ENCODE assay signal across 9 cellular contexts in genomic region chr6:31538805-31539400, GRCh38. TPM values are rescaled to one million over a fixed set of nuclear protein-coding genes. Genes with fewer than 3 reads are reported as not detected.
DNase-seq lines count a peak whose midpoint lies in the region; ATAC-seq lines count a peak whose summit lies in the region.
"Had no signal": no experiment of that assay in that cellular context is flagged by ENCODE, and none has a peak within 500 bp of the region (broad histone marks: within the 10 kb centered on the region; RNA-seq: fewer than 3 reads in every experiment).

No MANE protein-coding gene starts in this region.

- H3K4me3 ChIP-seq in skeletal muscle satellite cell (ENCODE audit: low read length) = peak overlapping the region; percentile 87

- peaks cover 26% of the 10 kb centered on the region for H3K4me1 ChIP-seq in skeletal muscle satellite cell (ENCODE audit: control insufficient read depth, insufficient read depth, low read length)

- H3K9me3 ChIP-seq in skeletal muscle satellite cell (replicated peaks; ENCODE audit: low read length) = no peaks in the 10 kb centered on the region

- peaks cover 71% of the 10 kb centered on the region for H3K36me3 ChIP-seq in skeletal muscle satellite cell (ENCODE audit: insufficient read depth, low read length)

- H3K4me1 Mint-ChIP-seq in T-helper 2 cell treated with Interferon-gamma antibody and Interleukin-4, amounts not matched to agents 5 μg/mL and 100 μg/mL, for 36 hours (ENCODE audit: low read depth) = peaks cover 43% of the 10 kb centered on the region
- peaks cover 56% of the 10 kb centered on the region for H3K4me1 Mint-ChIP-seq in activated T-cell treated with anti-CD3 and anti-CD28 coated beads, Interleukin-2, amount 50 U/mL, for 72 hours (ENCODE audit: low read depth)

- no peak for ATAC-seq in activated T-cell treated with anti-CD3 and anti-CD28 coated beads, Interleukin-2, amount 50 U/mL, for 72 hours (replicated peaks in 1 of 2)
- ATAC-seq in HG02870 (IDR thresholded peaks at IDR 0.05; ENCODE audit: unreplicated experiment) = no peak

- peaks cover 67% of the 10 kb centered on the region for H3K36me3 Mint-ChIP-seq in T-helper 2 cell treated with Interferon-gamma antibody and Interleukin-4, amounts not matched to agents 5 μg/mL and 100 μg/mL, for 36 hours (ENCODE audit: low read depth)
- peaks cover 41 to 70% of the 10 kb centered on the region in 2 donors for H3K36me3 Mint-ChIP-seq in activated T-cell treated with anti-CD3 and anti-CD28 coated beads, Interleukin-2, amount 50 U/mL, for 72 hours (ENCODE audit: insufficient read depth in 2 of 2)

- no peaks in the 10 kb centered on the region for H3K27me3 Mint-ChIP-seq in T-helper 2 cell treated with Interferon-gamma antibody and Interleukin-4, amounts not matched to agents 5 μg/mL and 100 μg/mL, for 36 hours (ENCODE audit: low read depth)
- no peaks in the 10 kb centered on the region for H3K27me3 Mint-ChIP-seq in activated T-cell treated with anti-CD3 and anti-CD28 coated beads, Interleukin-2, amount 50 U/mL, for 72 hours (ENCODE audit: low read depth)

- H3K4me2 ChIP-seq in skeletal muscle satellite cell (ENCODE audit: low read length) = peak overlapping the region; percentile 92

- DNase-seq in T-helper 2 cell treated with Interferon-gamma antibody and Interleukin-4, amounts not matched to agents 5 μg/mL and 100 μg/mL, for 36 hours (ENCODE audit: low spot score) = no peak
- DNase-seq in T-helper 2 cell (no peak), head of caudate nucleus (peak in 30 of 42 donors; percentile 23 to 78 (median 56)), NCI-H446 (lab: John Stamatoyannopoulos, UW) (no peak), NCI-H2029 (lab: John Stamatoyannopoulos, UW) (no peak)
- no peak for DNase-seq in activated T-cell treated with anti-CD3 and anti-CD28 coated beads, Interleukin-2, amount 50 U/mL, for 72 hours
- DNase-seq: NCI-H2081 had no signal

- H3K4me3 Mint-ChIP-seq in T-helper 2 cell treated with Interferon-gamma antibody and Interleukin-4, amounts not matched to agents 5 μg/mL and 100 μg/mL, for 36 hours = peak overlapping the region; percentile 95
- H3K4me3 Mint-ChIP-seq in activated T-cell treated with anti-CD3 and anti-CD28 coated beads, Interleukin-2, amount 50 U/mL, for 72 hours = peak overlapping the region; percentile 83 to 99

- H3K9ac ChIP-seq in skeletal muscle satellite cell (ENCODE audit: low read depth, low read length) = peak overlapping the region; percentile 99

- H3K9me3 Mint-ChIP-seq in T-helper 2 cell treated with Interferon-gamma antibody and Interleukin-4, amounts not matched to agents 5 μg/mL and 100 μg/mL, for 36 hours = no peaks in the 10 kb centered on the region
- no peaks in the 10 kb centered on the region for H3K9me3 Mint-ChIP-seq in activated T-cell treated with anti-CD3 and anti-CD28 coated beads, Interleukin-2, amount 50 U/mL, for 72 hours

- intact Hi-C loops in head of caudate nucleus (cut with DNase I) = no loop called here

- peak overlapping the region; percentile 6 for H3K27ac Mint-ChIP-seq in T-helper 2 cell treated with Interferon-gamma antibody and Interleukin-4, amounts not matched to agents 5 μg/mL and 100 μg/mL, for 36 hours
- peak overlapping the region; percentile 96 for H3K27ac Mint-ChIP-seq in activated T-cell treated with anti-CD3 and anti-CD28 coated beads, Interleukin-2, amount 50 U/mL, for 72 hours

- H3K27me3 ChIP-seq in skeletal muscle satellite cell (ENCODE audit: control insufficient read depth, insufficient read depth, low read length) = no peaks in the 10 kb centered on the region

RNA-seq across cellular contexts. Expression of gene DDX39B, which starts 2.9 kb away (rescaled TPM):
- 100 to 1,000 TPM; 567 to 644 TPM for total RNA-seq in activated T-cell treated with anti-CD3 and anti-CD28 coated beads, Interleukin-2, amount 50 U/mL, for 72 hours
- total RNA-seq in skeletal muscle satellite cell (2012; rRNA removed) = 421 and 461 TPM in 2 replicates

RNA-seq across cellular contexts. Expression of gene ATP6V1G2, which starts 7.5 kb away (rescaled TPM):
- 1 to 10 TPM; 4.1 to 5.6 TPM for total RNA-seq in activated T-cell treated with anti-CD3 and anti-CD28 coated beads, Interleukin-2, amount 50 U/mL, for 72 hours
- 0.76 and 1.5 TPM in 2 replicates for total RNA-seq in skeletal muscle satellite cell (2012; rRNA removed)

RNA-seq across cellular contexts. Expression of gene NFKBIL1, which starts 8.5 kb away (rescaled TPM):
- 10 to 100 TPM; 28.0 to 36.6 TPM for total RNA-seq in activated T-cell treated with anti-CD3 and anti-CD28 coated beads, Interleukin-2, amount 50 U/mL, for 72 hours
- total RNA-seq in skeletal muscle satellite cell (2012; rRNA removed) = 20.3 and 24.5 TPM in 2 replicates

RNA-seq across cellular contexts. Expression of gene MCCD1, which starts 10.1 kb away (rescaled TPM):
- not detected for total RNA-seq in activated T-cell treated with anti-CD3 and anti-CD28 coated beads, Interleukin-2, amount 50 U/mL, for 72 hours
- total RNA-seq in skeletal muscle satellite cell (2012; rRNA removed) = not detected in 2 replicates

RNA-seq across cellular contexts. Expression of gene LTA, which starts 33.2 kb away (rescaled TPM):
- total RNA-seq in activated T-cell treated with anti-CD3 and anti-CD28 coated beads, Interleukin-2, amount 50 U/mL, for 72 hours = 100 to 1,000 TPM in 1 of 2 donors, 10 to 100 TPM in 1; 77.2 to 110 TPM
- total RNA-seq in skeletal muscle satellite cell (2012; rRNA removed) = not detected in 2 replicates

Comparison
In these comparisons a context has a peak if more than half of its experiments do, and no peak if none do; other contexts are left out.
1. DNase-seq: peak in head of caudate nucleus (30 of 42); none in T-helper 2 cell treated with Interferon-gamma antibody and Interleukin-4, amounts not matched to agents 5 μg/mL and 100 μg/mL, for 36 hours (single experiment), T-helper 2 cell (0 of 5), activated T-cell treated with anti-CD3 and anti-CD28 coated beads, Interleukin-2, amount 50 U/mL, for 72 hours (0 of 2), NCI-H446 (0 of 2) and NCI-H2029 (single experiment).